17 cellular contexts compared by ENCODE assay signal in genomic region chr10:35224045-35224740, GRCh38.
A peak's percentile ranks its signal among the peaks of the same experiment; 100 is the strongest.
DNase-seq lines count a peak whose midpoint lies in the region; ATAC-seq and TF ChIP-seq lines count a peak whose summit lies in the region.
"Had no signal": no experiment of that assay in that cellular context is flagged by ENCODE, and none has a peak within 500 bp of the region (broad histone marks: within the 10 kb centered on the region; RNA-seq: fewer than 3 reads in every experiment).

No MANE protein-coding gene starts in this region.

- H3K4me1 ChIP-seq in gastroesophageal sphincter: no peaks in the 10 kb centered on the region

- no peaks in the 10 kb centered on the region for H3K9me3 ChIP-seq in T-helper 17 cell (ENCODE audit: control insufficient read depth, low read length, poor library complexity, severe bottlenecking)
- no peaks in the 10 kb centered on the region for H3K9me3 ChIP-seq in gastroesophageal sphincter
- H3K9me3 ChIP-seq: A549, Caco-2 had no signal

- TF ChIP-seq EP300 in gastroesophageal sphincter (IDR thresholded peaks at IDR 0.05): no peak

- H3K36me3 ChIP-seq in gastroesophageal sphincter: no peaks in the 10 kb centered on the region

- H3K4me3 Mint-ChIP-seq in natural killer cell (peak overlapping the region; percentile 31), T-helper 17 cell (no peak overlapping the region)
- H3K4me3 Mint-ChIP-seq in natural killer cell treated with Interleukin-12 subunit alpha and Interleukin-12 subunit beta and Interleukin-15 and Interleukin-18, amount 100 ng/mL, for 72 hours: no peak overlapping the region
- H3K4me3 Mint-ChIP-seq: CD4-positive, alpha-beta T cell had no signal

- intact Hi-C loops in natural killer cell (cut with micrococcal nuclease): no loop called here

- H3K36me3 Mint-ChIP-seq in natural killer cell (no peaks in the 10 kb centered on the region), T-helper 17 cell (ENCODE audit: low read depth) (no peaks in the 10 kb centered on the region)
- H3K36me3 Mint-ChIP-seq in natural killer cell treated with Interleukin-12 subunit alpha and Interleukin-12 subunit beta and Interleukin-15 and Interleukin-18, amount 100 ng/mL, for 72 hours: no peaks in the 10 kb centered on the region

- DNase-seq in natural killer cell: no peak
- DNase-seq in natural killer cell treated with Interleukin-12 subunit alpha and Interleukin-12 subunit beta and Interleukin-15 and Interleukin-18, amount 100 ng/mL, for 72 hours (ENCODE audit: low spot score): no peak
- DNase-seq in T-helper 17 cell: no peak
- peak; percentile 59 for DNase-seq in left lobe of liver (ENCODE audit: low spot score)
- no peak for DNase-seq in NOMO-1 treated with DMSO at 0.1 percent for 48 hours (lab: John Stamatoyannopoulos, UW; ENCODE audit: unreplicated experiment)
- DNase-seq in activated CD4-positive, CD25-positive, alpha-beta regulatory T cell treated with anti-CD3 and anti-CD28 coated beads, Interleukin-2, amount 50 U/mL, for 72 hours: no peak
- DNase-seq: AML-193; Caco-2; CD4-positive, alpha-beta T cell; DMS153; DMS79; GDM1; GOT3; H7 had no signal

- no peak overlapping the region for H3K27ac Mint-ChIP-seq in natural killer cell
- no peak overlapping the region for H3K27ac Mint-ChIP-seq in natural killer cell treated with Interleukin-12 subunit alpha and Interleukin-12 subunit beta and Interleukin-15 and Interleukin-18, amount 100 ng/mL, for 72 hours
- peak overlapping the region; percentile 29 for H3K27ac Mint-ChIP-seq in T-helper 17 cell
- H3K27ac Mint-ChIP-seq: CD4-positive, alpha-beta T cell had no signal

- H3K4me1 Mint-ChIP-seq in natural killer cell (peaks cover 6 to 10% of the 10 kb centered on the region in 2 donors), T-helper 17 cell (peaks cover 8% of the 10 kb centered on the region)
- peaks cover 9 to 13% of the 10 kb centered on the region in 2 donors for H3K4me1 Mint-ChIP-seq in natural killer cell treated with Interleukin-12 subunit alpha and Interleukin-12 subunit beta and Interleukin-15 and Interleukin-18, amount 100 ng/mL, for 72 hours (ENCODE audit: low read depth in 2 of 2)

- H3K27me3 Mint-ChIP-seq in natural killer cell (ENCODE audit: low read depth in 2 of 2): no peaks in the 10 kb centered on the region
- H3K27me3 Mint-ChIP-seq in natural killer cell treated with Interleukin-12 subunit alpha and Interleukin-12 subunit beta and Interleukin-15 and Interleukin-18, amount 100 ng/mL, for 72 hours: no peaks in the 10 kb centered on the region
- H3K27me3 Mint-ChIP-seq in T-helper 17 cell: peaks cover 1% of the 10 kb centered on the region

- no peak overlapping the region for H3K4me3 ChIP-seq in gastroesophageal sphincter
- H3K4me3 ChIP-seq: A549 had no signal

- H3K9me3 Mint-ChIP-seq in natural killer cell: no peaks in the 10 kb centered on the region
- H3K9me3 Mint-ChIP-seq in natural killer cell treated with Interleukin-12 subunit alpha and Interleukin-12 subunit beta and Interleukin-15 and Interleukin-18, amount 100 ng/mL, for 72 hours: no peaks in the 10 kb centered on the region
- H3K9me3 Mint-ChIP-seq: CD4-positive, alpha-beta T cell had no signal

- WGBS in gastroesophageal sphincter (ENCODE audit: low coverage in 1 of 2), 2 donors: 97 to 100% methylated on average over 2 to 3 of the region's 8 CpGs

- TF ChIP-seq POLR2A in gastroesophageal sphincter (IDR thresholded peaks at IDR 0.05): no peak

- H3K27me3 ChIP-seq in gastroesophageal sphincter: no peaks in the 10 kb centered on the region

- ATAC-seq in natural killer cell: no peak
- ATAC-seq in natural killer cell treated with Interleukin-12 subunit alpha and Interleukin-12 subunit beta and Interleukin-15 and Interleukin-18, amount 100 ng/mL, for 72 hours: no peak
- ATAC-seq in T-helper 17 cell: no peak
- ATAC-seq in left lobe of liver: peak; percentile 63
- ATAC-seq in gastroesophageal sphincter: no peak
- ATAC-seq: A549 had no signal

- no peak overlapping the region for H3K27ac ChIP-seq in gastroesophageal sphincter
- H3K27ac ChIP-seq: A549, C4-2B had no signal

- TF ChIP-seq CTCF in natural killer cell (IDR thresholded peaks at IDR 0.05) (no peak), gastroesophageal sphincter (IDR thresholded peaks at IDR 0.05) (no peak)
